1 cellular context compared by ENCODE assay signal in the genomic region with DNA sequence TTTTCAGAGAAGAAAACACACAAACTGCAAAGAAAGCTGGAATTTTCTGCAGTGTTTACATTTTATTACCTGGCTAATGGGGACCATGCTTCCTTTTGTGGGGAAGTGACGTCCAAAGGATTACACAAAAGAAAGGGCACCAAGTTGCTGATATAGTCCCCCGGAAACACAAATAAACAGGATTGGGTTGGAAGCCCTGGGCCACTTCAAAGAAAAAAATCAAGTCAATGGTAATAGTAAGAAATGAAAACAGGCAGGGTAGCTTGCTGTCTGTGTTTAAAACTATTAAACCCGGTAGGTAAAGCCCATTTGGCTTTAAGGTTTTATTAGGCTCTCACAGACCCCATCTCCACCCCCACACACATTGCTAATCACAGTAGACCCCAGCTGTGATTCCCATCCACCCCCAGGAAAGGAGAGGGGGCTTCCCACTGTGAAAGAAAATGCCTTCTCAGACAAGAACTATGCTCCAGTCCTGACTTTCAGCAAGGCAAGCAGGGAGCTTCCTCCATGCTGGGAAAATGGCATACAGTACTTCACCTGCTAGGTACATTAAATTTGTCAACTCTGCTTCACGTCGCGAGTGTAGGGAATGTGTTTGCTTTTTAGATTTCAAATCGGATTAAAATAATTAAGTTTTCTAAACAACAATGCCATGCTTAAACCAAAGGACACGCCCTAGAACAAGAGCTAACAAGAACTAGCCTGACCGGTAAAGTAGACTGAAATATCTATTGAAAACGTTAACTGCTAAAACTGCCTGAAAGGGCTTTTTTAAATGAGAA.
TF ChIP-seq lines count a peak whose summit lies in the region.

No MANE protein-coding gene starts in this region.

TF ChIP-seq in HepG2, 621 proteins besides CTCF, POLR2A, EP300 and RAD21 (continued from another document and continues in another):
- TF ChIP-seq GFI1 (CRISPR knock-in tag; IDR thresholded peaks at IDR 0.05; ENCODE audit: borderline replicate concordance) (0 out of 2 replicates have a peak, but pooled peaks have one; percentile 20), ZNF850 (CRISPR knock-in tag; conservative IDR thresholded peaks at IDR 0.05) (no peak), ZSCAN9 (CRISPR knock-in tag; IDR thresholded peaks at IDR 0.05; ENCODE audit: borderline replicate concordance) (peak; percentile 21; the same call in 1 of the 2 replicates), GTF3A (CRISPR knock-in tag; conservative IDR thresholded peaks at IDR 0.05) (no peak), MTA1 (CRISPR knock-in tag; IDR thresholded peaks at IDR 0.05; ENCODE audit: borderline replicate concordance) (no peak), ZNF138 (CRISPR knock-in tag; IDR thresholded peaks at IDR 0.05; ENCODE audit: low read depth) (no peak), MAFF (IDR thresholded peaks at IDR 0.05; ENCODE audit: low read depth, low read length) (0 out of 2 replicates have a peak, but pooled peaks have one; percentile 26), ZFP37 (CRISPR knock-in tag; IDR thresholded peaks at IDR 0.05; ENCODE audit: borderline replicate concordance) (no peak), CBX1 (IDR thresholded peaks at IDR 0.05; ENCODE audit: low read depth) (no peak), RELA (CRISPR knock-in tag; IDR thresholded peaks at IDR 0.05) (no peak), ZBTB20 (CRISPR knock-in tag; IDR thresholded peaks at IDR 0.05; ENCODE audit: borderline replicate concordance, low read depth) (no peak), ZNF768 (CRISPR knock-in tag; IDR thresholded peaks at IDR 0.05) (no peak), HNF4A (CRISPR knock-in tag; IDR thresholded peaks at IDR 0.05) (no peak), SAP130 (CRISPR knock-in tag; IDR thresholded peaks at IDR 0.05; ENCODE audit: low read depth) (peak; percentile 77), ZNF451 (CRISPR knock-in tag; IDR thresholded peaks at IDR 0.05) (no peak), AKAP8 (CRISPR knock-in tag; IDR thresholded peaks at IDR 0.05) (0 out of 2 replicates have a peak, but pooled peaks have one; percentile 32), ZNF569 (CRISPR knock-in tag; IDR thresholded peaks at IDR 0.05; ENCODE audit: borderline replicate concordance) (no peak), ZNF607 (CRISPR knock-in tag; IDR thresholded peaks at IDR 0.05; ENCODE audit: borderline replicate concordance) (0 out of 2 replicates have a peak, but pooled peaks have one; percentile 43), HNRNPH1 (optimal IDR thresholded peaks at IDR 0.05; ENCODE audit: low read depth, low read length) (no peak), ZNF20 (CRISPR knock-in tag; IDR thresholded peaks at IDR 0.05) (no peak), YY1 (IDR thresholded peaks at IDR 0.05; ENCODE audit: insufficient read depth, insufficient replicate concordance, low read depth, low read length) (no peak), XBP1 (CRISPR knock-in tag; IDR thresholded peaks at IDR 0.05) (no peak), REXO4 (CRISPR knock-in tag; IDR thresholded peaks at IDR 0.05; ENCODE audit: borderline replicate concordance) (no peak), TGIF2 (CRISPR knock-in tag; IDR thresholded peaks at IDR 0.05) (0 out of 2 replicates have a peak, but pooled peaks have one; percentile 63), RFX1 (IDR thresholded peaks at IDR 0.05) (no peak), DNMT1 (CRISPR knock-in tag; IDR thresholded peaks at IDR 0.05) (no peak), HDAC2 (CRISPR knock-in tag; IDR thresholded peaks at IDR 0.05) (no peak), STAG1 (CRISPR knock-in tag; IDR thresholded peaks at IDR 0.05) (no peak), SMYD3 (CRISPR knock-in tag; IDR thresholded peaks at IDR 0.05) (peak; percentile 69; the same call in 1 of the 2 replicates), ZNF251 (CRISPR knock-in tag; IDR thresholded peaks at IDR 0.05) (no peak), RBM39 (IDR thresholded peaks at IDR 0.05; ENCODE audit: low read depth, low read length, poor library complexity, severe bottlenecking) (no peak), NCOA5 (CRISPR knock-in tag; IDR thresholded peaks at IDR 0.05) (no peak)
- TF ChIP-seq, protein P1, sequence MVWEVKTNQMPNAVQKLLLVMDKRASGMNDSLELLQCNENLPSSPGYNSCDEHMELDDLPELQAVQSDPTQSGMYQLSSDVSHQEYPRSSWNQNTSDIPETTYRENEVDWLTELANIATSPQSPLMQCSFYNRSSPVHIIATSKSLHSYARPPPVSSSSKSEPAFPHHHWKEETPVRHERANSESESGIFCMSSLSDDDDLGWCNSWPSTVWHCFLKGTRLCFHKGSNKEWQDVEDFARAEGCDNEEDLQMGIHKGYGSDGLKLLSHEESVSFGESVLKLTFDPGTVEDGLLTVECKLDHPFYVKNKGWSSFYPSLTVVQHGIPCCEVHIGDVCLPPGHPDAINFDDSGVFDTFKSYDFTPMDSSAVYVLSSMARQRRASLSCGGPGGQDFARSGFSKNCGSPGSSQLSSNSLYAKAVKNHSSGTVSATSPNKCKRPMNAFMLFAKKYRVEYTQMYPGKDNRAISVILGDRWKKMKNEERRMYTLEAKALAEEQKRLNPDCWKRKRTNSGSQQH (CRISPR knock-in tag; IDR thresholded peaks at IDR 0.05; ENCODE audit: low read depth) = peak; percentile 62; the same call in 1 of the 2 replicates
- TF ChIP-seq, protein P2, sequence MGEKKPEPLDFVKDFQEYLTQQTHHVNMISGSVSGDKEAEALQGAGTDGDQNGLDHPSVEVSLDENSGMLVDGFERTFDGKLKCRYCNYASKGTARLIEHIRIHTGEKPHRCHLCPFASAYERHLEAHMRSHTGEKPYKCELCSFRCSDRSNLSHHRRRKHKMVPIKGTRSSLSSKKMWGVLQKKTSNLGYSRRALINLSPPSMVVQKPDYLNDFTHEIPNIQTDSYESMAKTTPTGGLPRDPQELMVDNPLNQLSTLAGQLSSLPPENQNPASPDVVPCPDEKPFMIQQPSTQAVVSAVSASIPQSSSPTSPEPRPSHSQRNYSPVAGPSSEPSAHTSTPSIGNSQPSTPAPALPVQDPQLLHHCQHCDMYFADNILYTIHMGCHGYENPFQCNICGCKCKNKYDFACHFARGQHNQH (CRISPR knock-in tag; IDR thresholded peaks at IDR 0.05) = peak; percentile 42; the same call in 1 of the 2 replicates
- TF ChIP-seq, protein P3, sequence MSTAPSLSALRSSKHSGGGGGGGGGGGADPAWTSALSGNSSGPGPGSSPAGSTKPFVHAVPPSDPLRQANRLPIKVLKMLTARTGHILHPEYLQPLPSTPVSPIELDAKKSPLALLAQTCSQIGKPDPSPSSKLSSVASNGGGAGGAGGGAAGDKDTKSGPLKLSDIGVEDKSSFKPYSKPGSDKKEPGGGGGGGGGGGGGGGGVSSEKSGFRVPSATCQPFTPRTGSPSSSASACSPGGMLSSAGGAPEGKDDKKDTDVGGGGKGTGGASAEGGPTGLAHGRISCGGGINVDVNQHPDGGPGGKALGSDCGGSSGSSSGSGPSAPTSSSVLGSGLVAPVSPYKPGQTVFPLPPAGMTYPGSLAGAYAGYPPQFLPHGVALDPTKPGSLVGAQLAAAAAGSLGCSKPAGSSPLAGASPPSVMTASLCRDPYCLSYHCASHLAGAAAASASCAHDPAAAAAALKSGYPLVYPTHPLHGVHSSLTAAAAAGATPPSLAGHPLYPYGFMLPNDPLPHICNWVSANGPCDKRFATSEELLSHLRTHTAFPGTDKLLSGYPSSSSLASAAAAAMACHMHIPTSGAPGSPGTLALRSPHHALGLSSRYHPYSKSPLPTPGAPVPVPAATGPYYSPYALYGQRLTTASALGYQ (CRISPR knock-in tag; IDR thresholded peaks at IDR 0.05) = no peak
- TF ChIP-seq, protein P4, sequence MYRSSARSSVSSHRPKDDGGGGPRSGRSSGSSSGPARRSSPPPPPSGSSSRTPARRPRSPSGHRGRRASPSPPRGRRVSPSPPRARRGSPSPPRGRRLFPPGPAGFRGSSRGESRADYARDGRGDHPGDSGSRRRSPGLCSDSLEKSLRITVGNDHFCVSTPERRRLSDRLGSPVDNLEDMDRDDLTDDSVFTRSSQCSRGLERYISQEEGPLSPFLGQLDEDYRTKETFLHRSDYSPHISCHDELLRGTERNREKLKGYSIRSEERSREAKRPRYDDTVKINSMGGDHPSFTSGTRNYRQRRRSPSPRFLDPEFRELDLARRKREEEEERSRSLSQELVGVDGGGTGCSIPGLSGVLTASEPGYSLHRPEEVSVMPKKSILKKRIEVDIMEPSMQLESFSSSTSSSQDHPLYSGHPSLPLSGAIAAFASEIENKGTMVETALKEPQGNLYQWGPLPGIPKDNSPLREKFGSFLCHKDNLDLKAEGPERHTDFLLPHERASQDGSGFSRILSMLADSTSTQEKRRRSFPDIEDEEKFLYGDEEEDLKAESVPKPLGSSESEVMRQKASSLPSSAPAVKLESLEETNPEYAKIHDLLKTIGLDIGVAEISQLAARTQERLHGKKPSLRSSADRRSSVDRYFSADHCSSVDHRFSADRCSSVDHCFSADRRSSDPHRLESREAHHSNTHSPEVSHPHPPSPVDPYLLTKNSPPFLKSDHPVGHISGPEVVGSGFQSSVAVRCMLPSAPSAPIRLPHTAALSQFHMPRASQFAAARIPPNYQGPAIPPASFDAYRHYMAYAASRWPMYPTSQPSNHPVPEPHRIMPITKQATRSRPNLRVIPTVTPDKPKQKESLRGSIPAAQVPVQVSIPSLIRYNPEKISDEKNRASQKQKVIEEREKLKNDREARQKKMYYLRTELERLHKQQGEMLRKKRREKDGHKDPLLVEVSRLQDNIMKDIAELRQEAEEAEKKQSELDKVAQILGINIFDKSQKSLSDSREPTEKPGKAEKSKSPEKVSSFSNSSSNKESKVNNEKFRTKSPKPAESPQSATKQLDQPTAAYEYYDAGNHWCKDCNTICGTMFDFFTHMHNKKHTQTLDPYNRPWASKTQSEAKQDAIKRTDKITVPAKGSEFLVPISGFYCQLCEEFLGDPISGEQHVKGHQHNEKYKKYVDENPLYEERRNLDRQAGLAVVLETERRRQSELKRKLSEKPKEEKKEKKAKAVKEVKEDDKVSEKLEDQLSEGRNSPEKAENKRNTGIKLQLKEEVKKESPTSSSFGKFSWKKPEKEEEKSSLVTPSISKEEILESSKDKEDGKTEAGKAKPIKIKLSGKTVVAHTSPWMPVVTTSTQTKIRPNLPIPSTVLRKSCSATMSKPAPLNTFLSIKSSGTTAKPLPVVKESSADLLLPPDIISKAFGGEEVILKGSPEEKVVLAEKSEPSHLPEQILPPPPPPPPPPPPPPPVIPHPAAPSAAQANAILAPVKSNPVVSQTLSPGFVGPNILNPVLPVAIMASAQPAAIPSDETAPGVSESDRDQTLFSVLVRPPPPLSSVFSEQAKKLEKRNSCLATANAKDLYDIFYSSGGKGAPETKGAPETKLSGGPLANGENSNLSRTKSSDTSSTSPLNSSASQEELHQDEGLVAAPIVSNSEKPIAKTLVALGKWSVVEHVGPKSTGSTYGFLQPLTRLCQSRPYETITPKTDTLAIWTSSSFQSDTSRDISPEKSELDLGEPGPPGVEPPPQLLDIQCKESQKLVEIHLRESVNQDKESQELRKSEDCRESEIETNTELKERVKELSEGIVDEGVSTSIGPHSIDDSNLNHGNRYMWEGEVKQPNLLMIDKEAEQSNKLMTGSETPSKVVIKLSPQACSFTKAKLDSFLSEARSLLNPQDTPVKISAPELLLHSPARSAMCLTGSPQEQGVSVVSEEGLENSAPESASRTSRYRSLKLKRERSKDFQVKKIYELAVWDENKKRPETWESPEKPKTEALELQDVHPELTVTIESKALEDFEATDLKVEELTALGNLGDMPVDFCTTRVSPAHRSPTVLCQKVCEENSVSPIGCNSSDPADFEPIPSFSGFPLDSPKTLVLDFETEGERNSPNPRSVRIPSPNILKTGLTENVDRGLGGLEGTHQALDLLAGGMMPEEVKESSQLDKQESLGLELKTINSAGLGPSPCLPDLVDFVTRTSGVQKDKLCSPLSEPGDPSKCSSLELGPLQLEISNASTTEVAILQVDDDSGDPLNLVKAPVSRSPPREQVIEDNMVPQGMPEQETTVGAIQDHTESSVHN (CRISPR knock-in tag; IDR thresholded peaks at IDR 0.05) = no peak
- TF ChIP-seq, protein P5, sequence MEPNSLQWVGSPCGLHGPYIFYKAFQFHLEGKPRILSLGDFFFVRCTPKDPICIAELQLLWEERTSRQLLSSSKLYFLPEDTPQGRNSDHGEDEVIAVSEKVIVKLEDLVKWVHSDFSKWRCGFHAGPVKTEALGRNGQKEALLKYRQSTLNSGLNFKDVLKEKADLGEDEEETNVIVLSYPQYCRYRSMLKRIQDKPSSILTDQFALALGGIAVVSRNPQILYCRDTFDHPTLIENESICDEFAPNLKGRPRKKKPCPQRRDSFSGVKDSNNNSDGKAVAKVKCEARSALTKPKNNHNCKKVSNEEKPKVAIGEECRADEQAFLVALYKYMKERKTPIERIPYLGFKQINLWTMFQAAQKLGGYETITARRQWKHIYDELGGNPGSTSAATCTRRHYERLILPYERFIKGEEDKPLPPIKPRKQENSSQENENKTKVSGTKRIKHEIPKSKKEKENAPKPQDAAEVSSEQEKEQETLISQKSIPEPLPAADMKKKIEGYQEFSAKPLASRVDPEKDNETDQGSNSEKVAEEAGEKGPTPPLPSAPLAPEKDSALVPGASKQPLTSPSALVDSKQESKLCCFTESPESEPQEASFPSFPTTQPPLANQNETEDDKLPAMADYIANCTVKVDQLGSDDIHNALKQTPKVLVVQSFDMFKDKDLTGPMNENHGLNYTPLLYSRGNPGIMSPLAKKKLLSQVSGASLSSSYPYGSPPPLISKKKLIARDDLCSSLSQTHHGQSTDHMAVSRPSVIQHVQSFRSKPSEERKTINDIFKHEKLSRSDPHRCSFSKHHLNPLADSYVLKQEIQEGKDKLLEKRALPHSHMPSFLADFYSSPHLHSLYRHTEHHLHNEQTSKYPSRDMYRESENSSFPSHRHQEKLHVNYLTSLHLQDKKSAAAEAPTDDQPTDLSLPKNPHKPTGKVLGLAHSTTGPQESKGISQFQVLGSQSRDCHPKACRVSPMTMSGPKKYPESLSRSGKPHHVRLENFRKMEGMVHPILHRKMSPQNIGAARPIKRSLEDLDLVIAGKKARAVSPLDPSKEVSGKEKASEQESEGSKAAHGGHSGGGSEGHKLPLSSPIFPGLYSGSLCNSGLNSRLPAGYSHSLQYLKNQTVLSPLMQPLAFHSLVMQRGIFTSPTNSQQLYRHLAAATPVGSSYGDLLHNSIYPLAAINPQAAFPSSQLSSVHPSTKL (CRISPR knock-in tag; IDR thresholded peaks at IDR 0.05) = peak; percentile 18
- TF ChIP-seq, protein P6, sequence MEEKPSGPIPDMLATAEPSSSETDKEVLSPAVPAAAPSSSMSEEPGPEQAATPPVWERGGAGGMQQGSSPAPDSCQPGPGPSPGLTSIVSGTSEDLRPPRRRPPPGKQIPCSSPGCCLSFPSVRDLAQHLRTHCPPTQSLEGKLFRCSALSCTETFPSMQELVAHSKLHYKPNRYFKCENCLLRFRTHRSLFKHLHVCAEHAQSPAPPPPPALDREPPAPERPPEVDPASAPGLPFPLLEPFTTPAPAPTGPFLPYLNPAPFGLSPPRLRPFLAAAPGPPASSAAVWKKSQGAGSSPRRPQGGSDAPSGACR (CRISPR knock-in tag; IDR thresholded peaks at IDR 0.05) = no peak
- TF ChIP-seq, protein P7, sequence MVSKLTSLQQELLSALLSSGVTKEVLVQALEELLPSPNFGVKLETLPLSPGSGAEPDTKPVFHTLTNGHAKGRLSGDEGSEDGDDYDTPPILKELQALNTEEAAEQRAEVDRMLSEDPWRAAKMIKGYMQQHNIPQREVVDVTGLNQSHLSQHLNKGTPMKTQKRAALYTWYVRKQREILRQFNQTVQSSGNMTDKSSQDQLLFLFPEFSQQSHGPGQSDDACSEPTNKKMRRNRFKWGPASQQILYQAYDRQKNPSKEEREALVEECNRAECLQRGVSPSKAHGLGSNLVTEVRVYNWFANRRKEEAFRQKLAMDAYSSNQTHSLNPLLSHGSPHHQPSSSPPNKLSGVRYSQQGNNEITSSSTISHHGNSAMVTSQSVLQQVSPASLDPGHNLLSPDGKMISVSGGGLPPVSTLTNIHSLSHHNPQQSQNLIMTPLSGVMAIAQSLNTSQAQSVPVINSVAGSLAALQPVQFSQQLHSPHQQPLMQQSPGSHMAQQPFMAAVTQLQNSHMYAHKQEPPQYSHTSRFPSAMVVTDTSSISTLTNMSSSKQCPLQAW (CRISPR knock-in tag; IDR thresholded peaks at IDR 0.05) = peak; percentile 62; the same call in 1 of the 2 replicates
- TF ChIP-seq, protein P8, sequence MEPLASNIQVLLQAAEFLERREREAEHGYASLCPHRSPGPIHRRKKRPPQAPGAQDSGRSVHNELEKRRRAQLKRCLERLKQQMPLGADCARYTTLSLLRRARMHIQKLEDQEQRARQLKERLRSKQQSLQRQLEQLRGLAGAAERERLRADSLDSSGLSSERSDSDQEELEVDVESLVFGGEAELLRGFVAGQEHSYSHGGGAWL (CRISPR knock-in tag; IDR thresholded peaks at IDR 0.05) = no peak
